ENCODE assay signal across 12 cellular contexts in the genomic region with DNA sequence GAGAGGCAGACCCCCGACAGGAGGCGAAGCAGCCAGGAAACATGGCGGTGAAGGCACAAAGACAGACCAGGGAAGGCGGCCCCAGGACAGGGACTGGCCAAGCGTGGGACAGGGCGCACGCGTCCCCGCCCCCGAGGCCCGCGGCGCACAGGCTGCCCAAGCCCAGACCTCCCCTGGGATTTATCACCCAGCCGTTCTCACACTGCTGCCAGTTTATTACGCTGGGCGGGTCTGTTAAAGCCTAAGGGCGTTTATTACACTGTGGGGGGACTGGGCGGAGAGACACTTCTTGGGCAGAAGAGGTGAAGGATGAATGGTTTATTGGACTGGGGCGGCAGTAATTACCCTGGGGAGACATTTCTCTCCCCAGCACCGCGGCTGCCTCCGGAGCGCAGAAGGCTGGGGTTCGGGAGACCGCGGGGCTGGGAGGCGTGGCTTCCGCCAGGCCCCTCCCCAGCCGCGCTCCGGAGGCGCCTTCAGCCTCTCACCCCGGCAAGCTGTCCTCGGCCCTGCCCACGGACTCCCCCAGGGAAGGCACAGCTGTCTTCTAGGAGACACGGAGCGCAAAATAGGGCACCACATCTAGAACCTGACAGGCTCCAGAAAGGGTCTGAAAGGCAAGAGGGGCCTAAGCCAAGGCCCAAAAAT. TPM values are rescaled to one million over a fixed set of nuclear protein-coding genes. Genes with fewer than 3 reads are reported as not detected.
DNase-seq lines count a peak whose midpoint lies in the region; ATAC-seq and TF ChIP-seq lines count a peak whose summit lies in the region.
"Had no signal": no experiment of that assay in that cellular context is flagged by ENCODE, and none has a peak within 500 bp of the region (broad histone marks: within the 10 kb centered on the region; RNA-seq: fewer than 3 reads in every experiment).

No MANE protein-coding gene starts in this region.

- no peaks in the 10 kb centered on the region for H4K20me1 ChIP-seq in DOHH2 (ENCODE audit: control insufficient read depth, insufficient read depth, low read depth, low read length)
- no peaks in the 10 kb centered on the region for H4K20me1 ChIP-seq in PC-3 (ENCODE audit: low read length)

- H3K9me2 ChIP-seq in DOHH2 (replicated peaks; ENCODE audit: control insufficient read depth, low read length) = no peaks in the 10 kb centered on the region
- H3K9me2 ChIP-seq in PC-3 (replicated peaks; ENCODE audit: low read length) = no peaks in the 10 kb centered on the region

- CTCF ChIA-PET in PC-3 (lab: Charles Lee) = no interaction called here
- CTCF ChIA-PET in CD8-positive, alpha-beta T cell (lab: Charles Lee) = no interaction called here

- H3K27ac ChIP-seq in DOHH2 (ENCODE audit: low read depth, low read length) (no peak overlapping the region), left ventricle myocardium inferior (replicated peaks) (no peak overlapping the region), psoas muscle (no peak overlapping the region), PC-3 (ENCODE audit: low read length) (no peak overlapping the region)
- no peak overlapping the region for H3K27ac ChIP-seq in CD8-positive, alpha-beta T cell (ENCODE audit: low read depth, low read length)
- H3K27ac ChIP-seq: pancreas had no signal

- no peak for TF ChIP-seq CTCF in DOHH2 (IDR thresholded peaks at IDR 0.05; ENCODE audit: low read depth, low read length, poor library complexity, severe bottlenecking)
- no peak for TF ChIP-seq CTCF in left ventricle myocardium inferior (IDR thresholded peaks at IDR 0.05; ENCODE audit: borderline replicate concordance)
- no peak for TF ChIP-seq CTCF in psoas muscle (IDR thresholded peaks at IDR 0.05)
- TF ChIP-seq CTCF in PC-3 (conservative IDR thresholded peaks at IDR 0.05; ENCODE audit: low read depth, low read length) = no peak
- no peak for TF ChIP-seq CTCF in CD8-positive, alpha-beta T cell (IDR thresholded peaks at IDR 0.05)

- BruUV-seq in PC-3 (replicated peaks; lab: Mats Ljungman, UMichigan) = no TSS peak

- H3F3A ChIP-seq in DOHH2 (ENCODE audit: control insufficient read depth, insufficient read depth) (no peaks in the 10 kb centered on the region), PC-3 (ENCODE audit: low read length, unreplicated experiment) (no peaks in the 10 kb centered on the region)

- H3K27me3 Mint-ChIP-seq in CD8-positive, alpha-beta T cell (ENCODE audit: low read depth) = peaks cover 17% of the 10 kb centered on the region
- H3K27me3 Mint-ChIP-seq: activated CD8-positive, alpha-beta memory T cell treated with anti-CD3 and anti-CD28 coated beads, Interleukin-2, amount 10 ng/mL, durations not matched to agents 7 days and 5 days had no signal

- H3K4me1 ChIP-seq in DOHH2 (ENCODE audit: control insufficient read depth, low read length) (peaks cover 37% of the 10 kb centered on the region), left ventricle myocardium inferior (peaks cover 6% of the 10 kb centered on the region), psoas muscle (no peaks in the 10 kb centered on the region), PC-3 (ENCODE audit: insufficient read depth, low read length) (no peaks in the 10 kb centered on the region)
- H3K4me1 ChIP-seq in CD8-positive, alpha-beta T cell (ENCODE audit: insufficient read depth, low read length) = peaks cover 18% of the 10 kb centered on the region
- H3K4me1 ChIP-seq: pancreas had no signal

- peaks cover 11% of the 10 kb centered on the region for H3K4me1 Mint-ChIP-seq in CD8-positive, alpha-beta T cell (ENCODE audit: low read depth)

- intact Hi-C loops in left ventricle myocardium inferior (cut with micrococcal nuclease) = no loop called here
- intact Hi-C loops in psoas muscle (cut with DNase I) = no loop called here
- intact Hi-C loops in PC-3 (cut with micrococcal nuclease) = no loop called here
- intact Hi-C loops in CD8-positive, alpha-beta T cell (cut with DNase I, micrococcal nuclease) = no loop called here

- H3K9me3 ChIP-seq in DOHH2 (ENCODE audit: control insufficient read depth, insufficient read depth, low read length) (no peaks in the 10 kb centered on the region), left ventricle myocardium inferior (replicated peaks) (no peaks in the 10 kb centered on the region), psoas muscle (no peaks in the 10 kb centered on the region), PC-3 (ENCODE audit: low read length) (no peaks in the 10 kb centered on the region)
- no peaks in the 10 kb centered on the region for H3K9me3 ChIP-seq in CD8-positive, alpha-beta T cell (ENCODE audit: low read length)
- H3K9me3 ChIP-seq: pancreas had no signal

- H3K9ac ChIP-seq in PC-3 (ENCODE audit: low read length) = no peak overlapping the region

- H3K36me3 ChIP-seq in DOHH2 (ENCODE audit: control insufficient read depth, low read length) = no peaks in the 10 kb centered on the region
- H3K36me3 ChIP-seq in left ventricle myocardium inferior = no peaks in the 10 kb centered on the region
- no peaks in the 10 kb centered on the region for H3K36me3 ChIP-seq in psoas muscle (ENCODE audit: insufficient read depth in 1 of 2, low read depth in 1 of 2)
- H3K36me3 ChIP-seq in PC-3 (ENCODE audit: low read depth, low read length) = no peaks in the 10 kb centered on the region
- no peaks in the 10 kb centered on the region for H3K36me3 ChIP-seq in CD8-positive, alpha-beta T cell (ENCODE audit: insufficient read depth, low read length)
- H3K36me3 ChIP-seq: pancreas had no signal

- WGBS in psoas muscle, 3 donors = 14 to 24% (median 18%) methylated on average over 34 to 37 of the region's 37 CpGs

- POLR2A ChIA-PET in PC-3 (lab: Charles Lee; ENCODE audit: unreplicated experiment) = no interaction called here
- POLR2A ChIA-PET in CD8-positive, alpha-beta T cell (lab: Charles Lee) = no interaction called here

- H3K4me3 ChIP-seq in DOHH2 (ENCODE audit: low read length) (peak overlapping the region; percentile 58), left ventricle myocardium inferior (peak overlapping the region; percentile 41), psoas muscle (no peak overlapping the region), PC-3 (ENCODE audit: low read length) (no peak overlapping the region)
- H3K4me3 ChIP-seq in CD8-positive, alpha-beta T cell (ENCODE audit: low read depth, low read length) = no peak overlapping the region
- H3K4me3 ChIP-seq: pancreas had no signal

- no peaks in the 10 kb centered on the region for H3K36me3 Mint-ChIP-seq in CD8-positive, alpha-beta T cell
- H3K36me3 Mint-ChIP-seq: activated CD8-positive, alpha-beta memory T cell treated with anti-CD3 and anti-CD28 coated beads, Interleukin-2, amount 10 ng/mL, durations not matched to agents 7 days and 5 days had no signal

- H3K79me2 ChIP-seq in DOHH2 (ENCODE audit: control insufficient read depth, low read length) (no peaks in the 10 kb centered on the region), PC-3 (ENCODE audit: low read length) (no peaks in the 10 kb centered on the region)

- H3K4me3 Mint-ChIP-seq in CD8-positive, alpha-beta T cell = no peak overlapping the region
- H3K4me3 Mint-ChIP-seq: activated CD8-positive, alpha-beta memory T cell treated with anti-CD3 and anti-CD28 coated beads, Interleukin-2, amount 10 ng/mL, durations not matched to agents 7 days and 5 days had no signal

- H3K9me3 Mint-ChIP-seq in CD8-positive, alpha-beta T cell = no peaks in the 10 kb centered on the region

- H2AFZ ChIP-seq in PC-3 (ENCODE audit: low read length) = no peak overlapping the region

- H3K4me2 ChIP-seq in DOHH2 (ENCODE audit: low read length) = peak overlapping the region; percentile 65
- H3K4me2 ChIP-seq in PC-3 (ENCODE audit: low read length) = no peak overlapping the region

- H3K27me3 ChIP-seq in DOHH2 (ENCODE audit: control insufficient read depth, low read length) = peaks cover 50% of the 10 kb centered on the region
- H3K27me3 ChIP-seq in left ventricle myocardium inferior (ENCODE audit: low read depth) = peaks cover 92% of the 10 kb centered on the region
- peaks cover 0 to 67% (median 38%) of the 10 kb centered on the region in 3 donors for H3K27me3 ChIP-seq in psoas muscle (ENCODE audit: insufficient read depth in 3 of 3, low read length in 2 of 3)
- H3K27me3 ChIP-seq in PC-3 (ENCODE audit: low read length) = peaks cover 36% of the 10 kb centered on the region
- H3K27me3 ChIP-seq in CD8-positive, alpha-beta T cell (ENCODE audit: insufficient read depth, low read length) = peaks cover 15% of the 10 kb centered on the region
- H3K27me3 ChIP-seq: pancreas had no signal

- ATAC-seq in psoas muscle = peak in 3 of 4 donors; percentile 24 to 30 (median 30)
- ATAC-seq in PC-3 = no peak
- ATAC-seq in CD8-positive, alpha-beta T cell = no peak
- ATAC-seq: activated CD8-positive, alpha-beta memory T cell treated with anti-CD3 and anti-CD28 coated beads, Interleukin-2, amount 10 ng/mL, durations not matched to agents 7 days and 5 days had no signal

- no peak overlapping the region for H3K27ac Mint-ChIP-seq in CD8-positive, alpha-beta T cell
- H3K27ac Mint-ChIP-seq: activated CD8-positive, alpha-beta memory T cell treated with anti-CD3 and anti-CD28 coated beads, Interleukin-2, amount 10 ng/mL, durations not matched to agents 7 days and 5 days had no signal

- DNase-seq in NCI-H526 (lab: John Stamatoyannopoulos, UW) (peak; percentile 96 to 99), left ventricle myocardium inferior (no peak), psoas muscle (no peak), PC-3 (no peak), dedifferentiated amniotic fluid mesenchymal stem cell (ENCODE audit: extremely low spot score) (no peak)
- DNase-seq in effector CD4-positive, alpha-beta T cell = no peak
- DNase-seq in CD8-positive, alpha-beta T cell = no peak
- DNase-seq: activated CD8-positive, alpha-beta memory T cell treated with anti-CD3 and anti-CD28 coated beads, Interleukin-2, amount 10 ng/mL, durations not matched to agents 7 days and 5 days; pancreas; T-helper 1 cell had no signal

RNA-seq across cellular contexts. Expression of gene SLC22A12, which starts 47.1 kb away (rescaled TPM):
- total RNA-seq in left ventricle myocardium inferior (not detected), psoas muscle (not detected), PC-3 (2014; rRNA removed) (not detected in 2 replicates)
- polyA plus RNA-seq in psoas muscle = not detected
- not detected for total RNA-seq in CD8-positive, alpha-beta T cell
- total RNA-seq: activated CD8-positive, alpha-beta memory T cell treated with anti-CD3 and anti-CD28 coated beads, Interleukin-2, amount 10 ng/mL, durations not matched to agents 7 days and 5 days; glomerular endothelial cell; pancreas had no signal
- polyA plus RNA-seq: pancreas had no signal

Comparison
In these comparisons a context has a peak if more than half of its experiments do, and no peak if none do; other contexts are left out.
1. H3K4me3 ChIP-seq: peak in DOHH2 (single experiment) and left ventricle myocardium inferior (single experiment); none in psoas muscle (single experiment), PC-3 (single experiment) and CD8-positive, alpha-beta T cell (single experiment).
2. DNase-seq: peak in NCI-H526 (2 of 2); none in left ventricle myocardium inferior (single experiment), psoas muscle (0 of 2), PC-3 (single experiment), effector CD4-positive, alpha-beta T cell (single experiment), dedifferentiated amniotic fluid mesenchymal stem cell (single experiment) and CD8-positive, alpha-beta T cell (0 of 7).
3. ATAC-seq: peak in psoas muscle (3 of 4); none in PC-3 (single experiment) and CD8-positive, alpha-beta T cell (single experiment).